ENCODE assay signal across 1 cellular context in genomic region chr4:84914686-84915395, GRCh38.
TF ChIP-seq lines count a peak whose summit lies in the region.

No MANE protein-coding gene starts in this region.

TF ChIP-seq in GM23338, 12 proteins besides CTCF, POLR2A, EP300 and RAD21 (continued from another document):
- TF ChIP-seq ZNF462 (CRISPR knock-in tag; IDR thresholded peaks at IDR 0.05) (no peak), EZH2 (IDR thresholded peaks at IDR 0.05; ENCODE audit: low read depth, unreplicated experiment) (no peak), EZH2phosphoT487 (IDR thresholded peaks at IDR 0.05; ENCODE audit: unreplicated experiment) (no peak), REST (IDR thresholded peaks at IDR 0.05; ENCODE audit: unreplicated experiment) (no peak), CREB1 (CRISPR knock-in tag; IDR thresholded peaks at IDR 0.05; ENCODE audit: low read depth) (no peak), ZNF331 (CRISPR knock-in tag; IDR thresholded peaks at IDR 0.05; ENCODE audit: low read depth) (no peak), STAT1 (IDR thresholded peaks at IDR 0.05; ENCODE audit: unreplicated experiment) (no peak), NANOG (IDR thresholded peaks at IDR 0.05; ENCODE audit: borderline replicate concordance) (no peak)
